In genomic region chr9:108035485-108035884, GRCh38 we compare ENCODE assay signal across 27 cellular contexts.
DNase-seq lines count a peak whose midpoint lies in the region; ATAC-seq and TF ChIP-seq lines count a peak whose summit lies in the region.
"Had no signal": no experiment of that assay in that cellular context is flagged by ENCODE, and none has a peak within 500 bp of the region (broad histone marks: within the 10 kb centered on the region; RNA-seq: fewer than 3 reads in every experiment).

No MANE protein-coding gene starts in this region.

- no peak overlapping the region for H3K4me2 ChIP-seq in fibroblast of lung (ENCODE audit: extremely low read depth, insufficient read depth, low read length)

- no peaks in the 10 kb centered on the region for H3K79me2 ChIP-seq in fibroblast of lung (ENCODE audit: control insufficient read depth, insufficient read depth, low read length)

- H3K27ac ChIP-seq in right atrium auricular region (no peak overlapping the region), fibroblast of lung (ENCODE audit: insufficient read depth, low read length) (peak overlapping the region; percentile 48)
- H3K27ac ChIP-seq: 22Rv1, SJCRH30 had no signal

- no peaks in the 10 kb centered on the region for H3K4me1 ChIP-seq in right atrium auricular region
- peaks cover 3% of the 10 kb centered on the region for H3K4me1 ChIP-seq in fibroblast of lung (ENCODE audit: control insufficient read depth, extremely low read depth, insufficient read depth, low read length)
- H3K4me1 ChIP-seq: BE2C, SJCRH30 had no signal

- H3K9ac ChIP-seq in fibroblast of lung (ENCODE audit: insufficient read depth, low read length), result no peak overlapping the region

- ATAC-seq in left ventricle myocardium superior (peak; percentile 21), GM19395 (IDR thresholded peaks at IDR 0.05; ENCODE audit: unreplicated experiment) (no peak)
- ATAC-seq: GM12878, PC-3 had no signal

- H3K9me3 ChIP-seq in right atrium auricular region (no peaks in the 10 kb centered on the region), fibroblast of lung (ENCODE audit: control insufficient read depth, insufficient read depth, low read depth, low read length) (no peaks in the 10 kb centered on the region)
- H3K9me3 ChIP-seq: BE2C, MG63, SJCRH30 had no signal

- H3K36me3 ChIP-seq in right atrium auricular region (no peaks in the 10 kb centered on the region), fibroblast of lung (ENCODE audit: control insufficient read depth, insufficient read depth, low read length) (no peaks in the 10 kb centered on the region)
- H3K36me3 ChIP-seq: BE2C, MG63, SJCRH30 had no signal

- H4K20me1 ChIP-seq in fibroblast of lung (ENCODE audit: control insufficient read depth, extremely low read depth, insufficient read depth, low read length), result no peaks in the 10 kb centered on the region

- H2AFZ ChIP-seq in fibroblast of lung (ENCODE audit: low read length), result no peak overlapping the region

- H3K4me1 Mint-ChIP-seq in nephron, result peaks cover 26% of the 10 kb centered on the region
- H3K4me1 Mint-ChIP-seq: CD8-positive, alpha-beta memory T cell had no signal

- peaks cover 5% of the 10 kb centered on the region for H3K36me3 Mint-ChIP-seq in nephron (ENCODE audit: low read depth)
- H3K36me3 Mint-ChIP-seq: CD8-positive, alpha-beta memory T cell had no signal

- no peak for DNase-seq in left ventricle myocardium superior
- DNase-seq in right atrium auricular region (ENCODE audit: low spot score), result no peak
- peak in 1 of 2 donors; percentile 19 for DNase-seq in fibroblast of lung (ENCODE audit: low read depth in 2 of 2)
- DNase-seq in GM19240 (ENCODE audit: insufficient read length, low spot score), result no peak
- no peak for DNase-seq in NCI-H2081 treated with DMSO at 0.1 percent for 48 hours (lab: John Stamatoyannopoulos, UW)
- DNase-seq in stimulated activated CD4-positive, alpha-beta T cell treated with anti-CD3 and anti-CD28 coated beads, Interleukin-1b, Interleukin-23, amount 100 ng/mL, for 48 hours, result no peak
- DNase-seq: BE2C; CD8-positive, alpha-beta memory T cell; DMS 273 treated with DMSO at 0.1 percent for 48 hours; DMS79; EL; GDM1; HFFc6; KG1; MG63; NCI-H2029; NCI-H446 treated with DMSO at 0.1 percent for 48 hours; NCI-H526; NCI-H82; NK-92 treated with Interleukin-12 subunit alpha and Interleukin-12 subunit beta, amount 100 ng/mL, for 24 hours; PC-3; SJCRH30 had no signal

- H3K9me3 Mint-ChIP-seq in nephron, result peaks cover 19% of the 10 kb centered on the region

- H3K27me3 Mint-ChIP-seq in nephron (ENCODE audit: low read depth), result no peaks in the 10 kb centered on the region

- intact Hi-C loops in left ventricle myocardium superior (cut with micrococcal nuclease), result no loop called here

- no peak overlapping the region for H3K4me3 Mint-ChIP-seq in nephron
- H3K4me3 Mint-ChIP-seq: CD14-positive monocyte; CD8-positive, alpha-beta memory T cell; HFFc6 had no signal

- H3K27me3 ChIP-seq in right atrium auricular region (no peaks in the 10 kb centered on the region), fibroblast of lung (ENCODE audit: control insufficient read depth, insufficient read depth, low read length) (no peaks in the 10 kb centered on the region)
- H3K27me3 ChIP-seq: BE2C, MG63, SJCRH30 had no signal

- TF ChIP-seq CTCF in right atrium auricular region (IDR thresholded peaks at IDR 0.05) (no peak), fibroblast of lung (conservative IDR thresholded peaks at IDR 0.05 in 1 of 2, IDR thresholded peaks at IDR 0.05 in 1 of 2; ENCODE audit: low read depth in 1 of 2, low read length in 2 of 2) (no peak), nephron (IDR thresholded peaks at IDR 0.05; ENCODE audit: unreplicated experiment in 3 of 3) (no peak)

- no peak overlapping the region for H3K4me3 ChIP-seq in right atrium auricular region
- no peak overlapping the region for H3K4me3 ChIP-seq in fibroblast of lung (replicated peaks in 1 of 4; ENCODE audit: control extremely low read depth in 1 of 4, insufficient read depth in 1 of 4, low read depth in 3 of 4, low read length in 4 of 4)
- H3K4me3 ChIP-seq: GM12878, MG63, SJCRH30 had no signal

- H3K27ac Mint-ChIP-seq in nephron, result peak overlapping the region in 2 of 3 experiments; percentile 35 to 79
- H3K27ac Mint-ChIP-seq: CD8-positive, alpha-beta memory T cell; HFFc6 had no signal
